Comparison of ENCODE assay signal across 12 cellular contexts in the genomic region with DNA sequence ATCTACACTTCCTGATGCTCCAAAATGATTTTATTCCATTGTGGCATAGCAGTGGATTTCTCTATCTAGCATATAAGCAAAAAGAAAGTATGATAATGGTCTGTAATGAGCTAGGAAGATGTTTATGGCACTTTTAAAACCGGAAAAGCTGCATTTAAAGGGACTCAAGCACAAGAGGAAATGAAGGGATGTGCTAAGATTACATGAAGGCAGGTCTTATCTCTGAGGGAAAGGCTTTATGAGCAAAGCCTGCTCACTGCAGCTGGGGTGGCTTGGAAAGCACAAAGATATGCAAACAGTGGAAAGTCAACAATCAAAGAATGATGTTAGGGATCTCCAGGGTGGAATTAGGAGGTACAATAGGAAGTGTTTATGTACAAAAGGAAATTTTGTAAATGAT.
DNase-seq lines count a peak whose midpoint lies in the region.
"Had no signal": no experiment of that assay in that cellular context is flagged by ENCODE, and none has a peak within 500 bp of the region (broad histone marks: within the 10 kb centered on the region; RNA-seq: fewer than 3 reads in every experiment).

No MANE protein-coding gene starts in this region.

- no peak overlapping the region for H3K9ac ChIP-seq in adipocyte (ENCODE audit: low read length)

- no peak overlapping the region for H3K4me3 ChIP-seq in adipocyte (ENCODE audit: low read length)
- H3K4me3 ChIP-seq: sigmoid colon had no signal

- H3K4me1 ChIP-seq in adipocyte (ENCODE audit: control insufficient read depth, insufficient read depth, low read length) = peaks cover 6% of the 10 kb centered on the region

- H3K36me3 ChIP-seq in adipocyte (ENCODE audit: control insufficient read depth, insufficient read depth, low read length, severe bottlenecking) = no peaks in the 10 kb centered on the region
- H3K36me3 ChIP-seq: sigmoid colon had no signal

- no peaks in the 10 kb centered on the region for H3K9me3 ChIP-seq in adipocyte (ENCODE audit: control insufficient read depth, low read length)
- H3K9me3 ChIP-seq: sigmoid colon had no signal

- H3K27me3 ChIP-seq in adipocyte (replicated peaks; ENCODE audit: control insufficient read depth, insufficient read depth, low read length) = no peaks in the 10 kb centered on the region
- H3K27me3 ChIP-seq: sigmoid colon had no signal

- DNase-seq in EH (ENCODE audit: low read depth) (peak; percentile 76), NCI-H146 treated with DMSO at 0.1 percent for 48 hours (lab: John Stamatoyannopoulos, UW; ENCODE audit: unreplicated experiment) (peak; percentile 81), adipocyte (ENCODE audit: low read depth) (peak; percentile 28), mucosa of gallbladder (ENCODE audit: low spot score) (peak; percentile 14), cortex of kidney (lab: John Stamatoyannopoulos, UW) (no peak), HK-2 (ENCODE audit: unreplicated experiment) (no peak), GDM1 (lab: John Stamatoyannopoulos, UW) (no peak)
- DNase-seq in activated CD4-positive, alpha-beta T cell treated with anti-CD3 and anti-CD28 coated beads for 4 hours = no peak
- DNase-seq: DMS79; KG1; sigmoid colon; stimulated activated naive B cell treated with anti-CD40 and anti-IgM and Interleukin-4, amounts not matched to agents 10 μg/mL and 1 μg/mL and 100 μg/mL, for 72 hours had no signal

Comparison
In these comparisons a context has a peak if more than half of its experiments do, and no peak if none do; other contexts are left out.
1. DNase-seq: peak in EH (single experiment), NCI-H146 treated with DMSO at 0.1 percent for 48 hours (single experiment), adipocyte (single experiment) and mucosa of gallbladder (single experiment); none in cortex of kidney (single experiment), activated CD4-positive, alpha-beta T cell treated with anti-CD3 and anti-CD28 coated beads for 4 hours (0 of 2), HK-2 (single experiment) and GDM1 (single experiment).